In the genomic region with DNA sequence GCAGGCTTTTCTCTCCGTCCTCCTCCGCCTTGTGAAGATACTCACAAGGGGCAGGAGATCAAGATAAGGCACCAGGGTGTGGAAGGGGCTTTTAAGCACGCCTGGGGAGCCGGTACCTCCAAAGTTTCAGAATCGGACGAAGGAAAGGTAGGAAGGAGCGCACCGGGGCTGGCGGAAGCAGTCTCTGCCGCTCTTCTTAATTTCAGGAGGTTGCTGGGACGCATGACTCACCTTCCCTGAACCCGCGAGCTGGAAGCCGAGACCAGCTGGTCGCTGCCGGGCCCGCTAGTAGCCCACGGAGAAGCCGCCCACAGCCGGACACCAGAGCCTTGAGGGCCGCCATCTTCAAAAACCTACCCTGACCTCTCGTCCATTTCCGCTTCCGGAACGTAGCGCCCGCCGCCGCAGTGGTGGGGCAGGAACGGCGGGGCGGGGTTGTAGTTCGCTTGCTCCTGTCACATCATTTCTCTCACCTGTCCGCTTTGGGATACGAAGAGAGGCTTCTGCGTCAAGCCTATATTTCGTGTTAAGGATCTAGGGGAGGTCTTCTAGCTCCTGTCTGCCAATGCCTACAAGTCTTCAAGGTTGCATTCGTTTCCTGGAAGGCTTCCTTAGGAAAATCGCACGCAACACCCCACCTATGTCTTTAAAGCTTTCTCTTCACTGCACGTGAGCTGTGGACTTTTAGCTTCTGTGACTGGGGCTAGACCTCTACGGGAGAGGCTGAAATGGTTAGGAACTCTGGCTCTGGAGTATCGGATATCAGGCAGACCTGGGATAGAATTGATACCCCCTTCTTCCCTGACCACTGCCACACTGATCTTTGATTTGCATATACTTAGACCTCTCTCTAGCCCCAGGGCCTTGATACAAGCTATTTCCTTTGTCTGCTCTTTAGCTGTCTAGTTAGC, we compare ENCODE assay signal across 1 cellular context.
TF ChIP-seq lines count a peak whose summit lies in the region.

A gene (minus strand): TSS at position 355 of the 911 bp plus-strand sequence. CDS start 12 bp downstream, at position 343.

TF ChIP-seq in HepG2, 621 proteins besides CTCF, POLR2A, EP300 and RAD21 (continued from another document):
- TF ChIP-seq, protein P1, sequence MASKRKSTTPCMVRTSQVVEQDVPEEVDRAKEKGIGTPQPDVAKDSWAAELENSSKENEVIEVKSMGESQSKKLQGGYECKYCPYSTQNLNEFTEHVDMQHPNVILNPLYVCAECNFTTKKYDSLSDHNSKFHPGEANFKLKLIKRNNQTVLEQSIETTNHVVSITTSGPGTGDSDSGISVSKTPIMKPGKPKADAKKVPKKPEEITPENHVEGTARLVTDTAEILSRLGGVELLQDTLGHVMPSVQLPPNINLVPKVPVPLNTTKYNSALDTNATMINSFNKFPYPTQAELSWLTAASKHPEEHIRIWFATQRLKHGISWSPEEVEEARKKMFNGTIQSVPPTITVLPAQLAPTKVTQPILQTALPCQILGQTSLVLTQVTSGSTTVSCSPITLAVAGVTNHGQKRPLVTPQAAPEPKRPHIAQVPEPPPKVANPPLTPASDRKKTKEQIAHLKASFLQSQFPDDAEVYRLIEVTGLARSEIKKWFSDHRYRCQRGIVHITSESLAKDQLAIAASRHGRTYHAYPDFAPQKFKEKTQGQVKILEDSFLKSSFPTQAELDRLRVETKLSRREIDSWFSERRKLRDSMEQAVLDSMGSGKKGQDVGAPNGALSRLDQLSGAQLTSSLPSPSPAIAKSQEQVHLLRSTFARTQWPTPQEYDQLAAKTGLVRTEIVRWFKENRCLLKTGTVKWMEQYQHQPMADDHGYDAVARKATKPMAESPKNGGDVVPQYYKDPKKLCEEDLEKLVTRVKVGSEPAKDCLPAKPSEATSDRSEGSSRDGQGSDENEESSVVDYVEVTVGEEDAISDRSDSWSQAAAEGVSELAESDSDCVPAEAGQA (IDR thresholded peaks at IDR 0.05; ENCODE audit: low read depth), result peak; percentile 89
- TF ChIP-seq, protein P1 (CRISPR knock-in tag; IDR thresholded peaks at IDR 0.05; ENCODE audit: borderline replicate concordance), result no peak
- TF ChIP-seq HCFC1 (IDR thresholded peaks at IDR 0.05; ENCODE audit: low read depth, low read length) (peak; percentile 49; the same call in 1 of the 2 replicates), SUZ12 (IDR thresholded peaks at IDR 0.05; ENCODE audit: low read depth, low read length) (no peak), KAT2B (IDR thresholded peaks at IDR 0.05; ENCODE audit: borderline replicate concordance, low read depth, low read length) (no peak), ZNF772 (CRISPR knock-in tag; IDR thresholded peaks at IDR 0.05) (no peak), ZNF44 (CRISPR knock-in tag; IDR thresholded peaks at IDR 0.05) (peak; percentile 59; the same call in 1 of the 2 replicates), ZNF484 (CRISPR knock-in tag; IDR thresholded peaks at IDR 0.05; ENCODE audit: borderline replicate concordance, low read depth) (no peak), HES4 (CRISPR knock-in tag; IDR thresholded peaks at IDR 0.05; ENCODE audit: borderline replicate concordance) (no peak), ZNF839 (CRISPR knock-in tag; IDR thresholded peaks at IDR 0.05; ENCODE audit: borderline replicate concordance) (no peak), ZNF629 (CRISPR knock-in tag; conservative IDR thresholded peaks at IDR 0.05) (no peak), NFYB (CRISPR knock-in tag; IDR thresholded peaks at IDR 0.05) (peak; percentile 73), ZSCAN9 (CRISPR knock-in tag; IDR thresholded peaks at IDR 0.05; ENCODE audit: borderline replicate concordance) (peak; percentile 48; the same call in 1 of the 2 replicates), ZNF343 (CRISPR knock-in tag; IDR thresholded peaks at IDR 0.05) (0 out of 2 replicates have a peak, but pooled peaks have one; percentile 39), SP2 (CRISPR knock-in tag; IDR thresholded peaks at IDR 0.05) (peak; percentile 75)
- TF ChIP-seq, protein P2, sequence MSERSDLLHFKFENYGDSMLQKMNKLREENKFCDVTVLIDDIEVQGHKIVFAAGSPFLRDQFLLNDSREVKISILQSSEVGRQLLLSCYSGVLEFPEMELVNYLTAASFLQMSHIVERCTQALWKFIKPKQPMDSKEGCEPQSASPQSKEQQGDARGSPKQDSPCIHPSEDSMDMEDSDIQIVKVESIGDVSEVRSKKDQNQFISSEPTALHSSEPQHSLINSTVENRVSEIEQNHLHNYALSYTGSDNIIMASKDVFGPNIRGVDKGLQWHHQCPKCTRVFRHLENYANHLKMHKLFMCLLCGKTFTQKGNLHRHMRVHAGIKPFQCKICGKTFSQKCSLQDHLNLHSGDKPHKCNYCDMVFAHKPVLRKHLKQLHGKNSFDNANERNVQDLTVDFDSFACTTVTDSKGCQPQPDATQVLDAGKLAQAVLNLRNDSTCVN (CRISPR knock-in tag; IDR thresholded peaks at IDR 0.05; ENCODE audit: borderline replicate concordance), result peak; percentile 77; the same call in 1 of the 2 replicates
- TF ChIP-seq, protein P3, sequence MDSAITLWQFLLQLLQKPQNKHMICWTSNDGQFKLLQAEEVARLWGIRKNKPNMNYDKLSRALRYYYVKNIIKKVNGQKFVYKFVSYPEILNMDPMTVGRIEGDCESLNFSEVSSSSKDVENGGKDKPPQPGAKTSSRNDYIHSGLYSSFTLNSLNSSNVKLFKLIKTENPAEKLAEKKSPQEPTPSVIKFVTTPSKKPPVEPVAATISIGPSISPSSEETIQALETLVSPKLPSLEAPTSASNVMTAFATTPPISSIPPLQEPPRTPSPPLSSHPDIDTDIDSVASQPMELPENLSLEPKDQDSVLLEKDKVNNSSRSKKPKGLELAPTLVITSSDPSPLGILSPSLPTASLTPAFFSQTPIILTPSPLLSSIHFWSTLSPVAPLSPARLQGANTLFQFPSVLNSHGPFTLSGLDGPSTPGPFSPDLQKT (CRISPR knock-in tag; IDR thresholded peaks at IDR 0.05; ENCODE audit: borderline replicate concordance), result 0 out of 2 replicates have a peak, but pooled peaks have one; percentile 40
- TF ChIP-seq, protein P4, sequence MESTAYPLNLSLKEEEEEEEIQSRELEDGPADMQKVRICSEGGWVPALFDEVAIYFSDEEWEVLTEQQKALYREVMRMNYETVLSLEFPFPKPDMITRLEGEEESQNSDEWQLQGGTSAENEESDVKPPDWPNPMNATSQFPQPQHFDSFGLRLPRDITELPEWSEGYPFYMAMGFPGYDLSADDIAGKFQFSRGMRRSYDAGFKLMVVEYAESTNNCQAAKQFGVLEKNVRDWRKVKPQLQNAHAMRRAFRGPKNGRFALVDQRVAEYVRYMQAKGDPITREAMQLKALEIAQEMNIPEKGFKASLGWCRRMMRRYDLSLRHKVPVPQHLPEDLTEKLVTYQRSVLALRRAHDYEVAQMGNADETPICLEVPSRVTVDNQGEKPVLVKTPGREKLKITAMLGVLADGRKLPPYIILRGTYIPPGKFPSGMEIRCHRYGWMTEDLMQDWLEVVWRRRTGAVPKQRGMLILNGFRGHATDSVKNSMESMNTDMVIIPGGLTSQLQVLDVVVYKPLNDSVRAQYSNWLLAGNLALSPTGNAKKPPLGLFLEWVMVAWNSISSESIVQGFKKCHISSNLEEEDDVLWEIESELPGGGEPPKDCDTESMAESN (CRISPR knock-in tag; conservative IDR thresholded peaks at IDR 0.05), result no peak; the same call in 1 of the 2 replicates
- TF ChIP-seq, protein P5, sequence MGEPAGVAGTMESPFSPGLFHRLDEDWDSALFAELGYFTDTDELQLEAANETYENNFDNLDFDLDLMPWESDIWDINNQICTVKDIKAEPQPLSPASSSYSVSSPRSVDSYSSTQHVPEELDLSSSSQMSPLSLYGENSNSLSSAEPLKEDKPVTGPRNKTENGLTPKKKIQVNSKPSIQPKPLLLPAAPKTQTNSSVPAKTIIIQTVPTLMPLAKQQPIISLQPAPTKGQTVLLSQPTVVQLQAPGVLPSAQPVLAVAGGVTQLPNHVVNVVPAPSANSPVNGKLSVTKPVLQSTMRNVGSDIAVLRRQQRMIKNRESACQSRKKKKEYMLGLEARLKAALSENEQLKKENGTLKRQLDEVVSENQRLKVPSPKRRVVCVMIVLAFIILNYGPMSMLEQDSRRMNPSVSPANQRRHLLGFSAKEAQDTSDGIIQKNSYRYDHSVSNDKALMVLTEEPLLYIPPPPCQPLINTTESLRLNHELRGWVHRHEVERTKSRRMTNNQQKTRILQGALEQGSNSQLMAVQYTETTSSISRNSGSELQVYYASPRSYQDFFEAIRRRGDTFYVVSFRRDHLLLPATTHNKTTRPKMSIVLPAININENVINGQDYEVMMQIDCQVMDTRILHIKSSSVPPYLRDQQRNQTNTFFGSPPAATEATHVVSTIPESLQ (CRISPR knock-in tag; conservative IDR thresholded peaks at IDR 0.05), result 0 out of 2 replicates have a peak, but pooled peaks have one; percentile 51
- TF ChIP-seq, protein P6, sequence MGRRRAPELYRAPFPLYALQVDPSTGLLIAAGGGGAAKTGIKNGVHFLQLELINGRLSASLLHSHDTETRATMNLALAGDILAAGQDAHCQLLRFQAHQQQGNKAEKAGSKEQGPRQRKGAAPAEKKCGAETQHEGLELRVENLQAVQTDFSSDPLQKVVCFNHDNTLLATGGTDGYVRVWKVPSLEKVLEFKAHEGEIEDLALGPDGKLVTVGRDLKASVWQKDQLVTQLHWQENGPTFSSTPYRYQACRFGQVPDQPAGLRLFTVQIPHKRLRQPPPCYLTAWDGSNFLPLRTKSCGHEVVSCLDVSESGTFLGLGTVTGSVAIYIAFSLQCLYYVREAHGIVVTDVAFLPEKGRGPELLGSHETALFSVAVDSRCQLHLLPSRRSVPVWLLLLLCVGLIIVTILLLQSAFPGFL (CRISPR knock-in tag; IDR thresholded peaks at IDR 0.05), result no peak
